ENCODE assay signal across 9 cellular contexts in the genomic region with DNA sequence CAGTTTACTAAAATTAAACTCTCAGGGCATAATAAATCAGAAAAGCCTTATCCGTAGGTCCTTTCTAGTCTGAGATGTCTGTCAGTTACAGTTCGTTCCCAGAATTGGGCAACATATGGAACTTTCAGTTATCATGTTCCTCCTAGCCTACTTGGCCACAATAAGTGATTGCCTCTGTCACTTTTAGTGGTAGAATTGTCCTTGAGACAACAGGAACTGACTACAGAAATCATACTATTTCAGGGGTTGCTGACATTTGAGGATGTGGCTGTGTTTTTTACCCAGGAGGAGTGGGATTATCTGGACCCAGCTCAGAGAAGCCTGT. TPM values are rescaled to one million over a fixed set of nuclear protein-coding genes. Genes with fewer than 3 reads are reported as not detected.
DNase-seq lines count a peak whose midpoint lies in the region; ATAC-seq, FAIRE-seq and TF ChIP-seq lines count a peak whose summit lies in the region.
"Had no signal": no experiment of that assay in that cellular context is flagged by ENCODE, and none has a peak within 500 bp of the region (broad histone marks: within the 10 kb centered on the region; RNA-seq: fewer than 3 reads in every experiment).

No MANE protein-coding gene starts in this region.

- no peak for ATAC-seq in left colon

- H3K4me3 ChIP-seq in foreskin fibroblast (ENCODE audit: low read depth in 1 of 2, low read length in 2 of 2) = peak overlapping the region; percentile 75 to 85
- H3K4me3 ChIP-seq in small intestine (ENCODE audit: low read depth in 1 of 2, low read length in 2 of 2) = peak overlapping the region; percentile 72 to 99

- peaks cover 43% of the 10 kb centered on the region for H3K4me1 Mint-ChIP-seq in HFFc6 (ENCODE audit: low read depth)
- peaks cover 39% of the 10 kb centered on the region for H3K4me1 Mint-ChIP-seq in T-helper 2 cell treated with Interferon-gamma antibody and Interleukin-4, amounts not matched to agents 5 μg/mL and 100 μg/mL, for 36 hours (ENCODE audit: low read depth)

- H3K27me3 ChIP-seq in small intestine (ENCODE audit: control insufficient read depth in 2 of 2, insufficient read depth in 2 of 2, low read length in 2 of 2) = no peaks in the 10 kb centered on the region

- peaks cover 3% of the 10 kb centered on the region for H3K27me3 Mint-ChIP-seq in HFFc6 (ENCODE audit: insufficient read depth)
- no peaks in the 10 kb centered on the region for H3K27me3 Mint-ChIP-seq in T-helper 2 cell treated with Interferon-gamma antibody and Interleukin-4, amounts not matched to agents 5 μg/mL and 100 μg/mL, for 36 hours (ENCODE audit: low read depth)

- FAIRE-seq in small intestine (lab: Jason Lieb, UNC) = no peak

- H3K4me3 Mint-ChIP-seq in HFFc6 = peak overlapping the region; percentile 98
- H3K4me3 Mint-ChIP-seq in T-helper 2 cell treated with Interferon-gamma antibody and Interleukin-4, amounts not matched to agents 5 μg/mL and 100 μg/mL, for 36 hours = peak overlapping the region; percentile 99

- peak overlapping the region in 1 of 2 donors; percentile 87 for H3K27ac ChIP-seq in small intestine (ENCODE audit: low read depth in 1 of 2, low read length in 1 of 2)

- peaks cover 6 to 15% of the 10 kb centered on the region in 2 donors for H3K36me3 ChIP-seq in small intestine (ENCODE audit: control insufficient read depth in 2 of 2, insufficient read depth in 2 of 2, low read length in 2 of 2)

- intact Hi-C loops in left colon (cut with DNase I, micrococcal nuclease) = loop anchor here in 1 of 2 donors (10.0 kb wide), 1 partner anchor 135 kb away; a partner anchor contains a TSS

- H3K36me3 Mint-ChIP-seq in HFFc6 (ENCODE audit: low read depth) = peaks cover 70% of the 10 kb centered on the region
- H3K36me3 Mint-ChIP-seq in T-helper 2 cell treated with Interferon-gamma antibody and Interleukin-4, amounts not matched to agents 5 μg/mL and 100 μg/mL, for 36 hours (ENCODE audit: low read depth) = peaks cover 74% of the 10 kb centered on the region

- H3K9me3 Mint-ChIP-seq in HFFc6 = peaks cover 8% of the 10 kb centered on the region
- peaks cover 41% of the 10 kb centered on the region for H3K9me3 Mint-ChIP-seq in T-helper 2 cell treated with Interferon-gamma antibody and Interleukin-4, amounts not matched to agents 5 μg/mL and 100 μg/mL, for 36 hours

- H3K4me1 ChIP-seq in small intestine (ENCODE audit: control insufficient read depth in 2 of 2, insufficient read depth in 1 of 2, low read depth in 1 of 2, low read length in 1 of 2) = peaks cover 9 to 10% of the 10 kb centered on the region in 2 donors

- peak overlapping the region; percentile 98 for H3K27ac Mint-ChIP-seq in HFFc6
- peak overlapping the region; percentile 99 for H3K27ac Mint-ChIP-seq in T-helper 2 cell treated with Interferon-gamma antibody and Interleukin-4, amounts not matched to agents 5 μg/mL and 100 μg/mL, for 36 hours

- TF ChIP-seq CTCF in HFFc6 (IDR thresholded peaks at IDR 0.05) (no peak), foreskin fibroblast (IDR thresholded peaks at IDR 0.05; ENCODE audit: low read depth, low read length) (no peak)

- 2 to 7% (median 5%) methylated on average over 2 of the region's 2 CpGs for WGBS in small intestine, 3 donors

- DNase-seq in HFFc6 (no peak), foreskin fibroblast (no peak), small intestine (no peak), NCI-H1092 treated with DMSO at 0.1 percent for 48 hours (lab: John Stamatoyannopoulos, UW) (no peak), activated gamma-delta T cell treated with Interleukin-2 at 50 U/mL for 16 hours (no peak), NCI-H1105 treated with DMSO at 0.1 percent for 48 hours (lab: John Stamatoyannopoulos, UW) (no peak), left colon (no peak)
- no peak for DNase-seq in T-helper 2 cell treated with Interferon-gamma antibody and Interleukin-4, amounts not matched to agents 5 μg/mL and 100 μg/mL, for 36 hours (ENCODE audit: low spot score)

- H3K9me3 ChIP-seq in small intestine (ENCODE audit: control insufficient read depth, low read depth) = no peaks in the 10 kb centered on the region

RNA-seq across cellular contexts. Expression of a gene that starts 1.0 kb away (rescaled TPM):
- total RNA-seq in HFFc6 (2021; fragmentation: NEBNext Ultra II Directional; extraction: Animal tissue kit (Norgen Biotek cat#: 25700)) = 10 to 100 TPM; 10.2 to 11.6 (median 11.2) TPM
- 10 to 100 TPM in 2 of 3 donors, 1 to 10 TPM in 1; 7.3 to 14.1 (median 11.7) TPM for polyA plus RNA-seq in small intestine
- total RNA-seq in left colon = 10 to 100 TPM; 14.1 to 17.5 TPM

RNA-seq across cellular contexts. Expression of a gene that starts 1.2 kb away (rescaled TPM):
- total RNA-seq in HFFc6 (2021; fragmentation: NEBNext Ultra II Directional; extraction: Animal tissue kit (Norgen Biotek cat#: 25700)) = 10 to 100 TPM in 4 of 6 experiments, 1 to 10 TPM in 2; 9.6 to 11.2 (median 10.4) TPM
- polyA plus RNA-seq in small intestine = 10 to 100 TPM in 2 of 3 donors, 1 to 10 TPM in 1; 7.3 to 13.2 (median 10.1) TPM
- 1 to 10 TPM; 8.1 to 8.8 TPM for total RNA-seq in left colon

RNA-seq across cellular contexts. Expression of a gene that starts 14.8 kb away (rescaled TPM):
- total RNA-seq in HFFc6 (2021; fragmentation: NEBNext Ultra II Directional; extraction: Animal tissue kit (Norgen Biotek cat#: 25700)) = under 1 TPM in 1 of 6 experiments, not detected in 5; 0.08 TPM
- under 1 TPM in 1 of 3 donors, not detected in 2; 0.04 TPM for polyA plus RNA-seq in small intestine
- not detected for total RNA-seq in left colon

RNA-seq across cellular contexts. Expression of a gene that starts 36.0 kb away (rescaled TPM):
- not detected for total RNA-seq in HFFc6 (2021; fragmentation: NEBNext Ultra II Directional; extraction: Animal tissue kit (Norgen Biotek cat#: 25700))
- over 10,000 TPM in 2 of 3 donors, 100 to 1,000 TPM in 1; 757 to 16,248 (median 11,399) TPM for polyA plus RNA-seq in small intestine
- 10 to 100 TPM in 1 of 2 donors, 1 to 10 TPM in 1; 2.7 to 39.3 TPM for total RNA-seq in left colon
- total RNA-seq: SK-MEL-5 had no signal
